In genomic region chr7:93228302-93228701, GRCh38 we compare ENCODE assay signal across 8 cellular contexts. TPM values are rescaled to one million over a fixed set of nuclear protein-coding genes. Genes with fewer than 3 reads are reported as not detected.
DNase-seq lines count a peak whose midpoint lies in the region; ATAC-seq, FAIRE-seq and TF ChIP-seq lines count a peak whose summit lies in the region.

No MANE protein-coding gene starts in this region.

- FAIRE-seq in TTC549 (lab: Jason Lieb, UNC): peak; percentile 70

- 1% methylated on average over 2 of the region's 2 CpGs for WGBS in sigmoid colon, 2 donors

- intact Hi-C loops in sigmoid colon (cut with DNase I): loop anchor here (10.0 kb wide), 1 partner anchor 84 kb away; the partner anchor contains the start of gene SAMD9L

- H3K4me3 ChIP-seq in H7 (ENCODE audit: insufficient read depth, low read depth, low read length) (no peak overlapping the region), sigmoid colon (no peak overlapping the region)

- peaks cover 0 to 13% (median 10%) of the 10 kb centered on the region in 4 donors for H3K4me1 ChIP-seq in sigmoid colon

- H3K36me3 ChIP-seq in H7 (replicated peaks; ENCODE audit: control insufficient read depth, insufficient read depth, low read length) (no peaks in the 10 kb centered on the region), sigmoid colon (no peaks in the 10 kb centered on the region)

- H3K9me3 ChIP-seq in sigmoid colon: no peaks in the 10 kb centered on the region

- TF ChIP-seq EP300 in sigmoid colon (IDR thresholded peaks at IDR 0.05): no peak

- TF ChIP-seq POLR2A in sigmoid colon (IDR thresholded peaks at IDR 0.05): no peak

- TF ChIP-seq CTCF in sigmoid colon (IDR thresholded peaks at IDR 0.05): peak; percentile 33 to 80 (median 58)

- H3K27me3 ChIP-seq in H7 (ENCODE audit: control insufficient read depth, insufficient read depth, low read length): no peaks in the 10 kb centered on the region; the same call in 1 of the 2 replicates
- no peaks in the 10 kb centered on the region for H3K27me3 ChIP-seq in sigmoid colon

- ATAC-seq in GM18502 (IDR thresholded peaks at IDR 0.05; ENCODE audit: poor library complexity, unreplicated experiment): no peak
- no peak for ATAC-seq in GM18498 (IDR thresholded peaks at IDR 0.05; ENCODE audit: unreplicated experiment)

- no peak overlapping the region for H3K27ac ChIP-seq in sigmoid colon

- DNase-seq in Daoy (ENCODE audit: low read depth) (peak; percentile 52), H7 (peak; percentile 8), NCI-H2107 (lab: John Stamatoyannopoulos, UW) (peak; percentile 62), foreskin melanocyte (peak; percentile 40), sigmoid colon (no peak)

RNA-seq across cellular contexts. Expression of gene HEPACAM2, which starts 2.0 kb away (rescaled TPM):
- not detected in 2 replicates for total RNA-seq in Daoy (2014; rRNA removed; shearing (Covaris generic))
- not detected in 2 replicates for total RNA-seq in H7 (2014; rRNA removed; shearing (Covaris generic))
- under 1 TPM in 1 of 4 donors, not detected in 3; 0.36 TPM for total RNA-seq in sigmoid colon
- polyA plus RNA-seq in sigmoid colon: 10 to 100 TPM; 22.2 to 57.7 (median 28.2) TPM

RNA-seq across cellular contexts. Expression of gene VPS50, which starts 3.9 kb away (rescaled TPM):
- 32.1 and 38.5 TPM in 2 replicates for total RNA-seq in Daoy (2014; rRNA removed; shearing (Covaris generic))
- total RNA-seq in H7 (2014; rRNA removed; shearing (Covaris generic)): 10.4 and 11.0 TPM in 2 replicates
- total RNA-seq in sigmoid colon: 10 to 100 TPM; 21.7 to 36.4 (median 26.4) TPM
- 10 to 100 TPM in 1 of 3 donors, 1 to 10 TPM in 2; 4.8 to 10.1 (median 5.3) TPM for polyA plus RNA-seq in sigmoid colon
